8 cellular contexts compared by ENCODE assay signal in genomic region chr2:37326285-37326684, GRCh38. TPM values are rescaled to one million over a fixed set of nuclear protein-coding genes. Genes with fewer than 3 reads are reported as not detected.
DNase-seq lines count a peak whose midpoint lies in the region; ATAC-seq lines count a peak whose summit lies in the region.

No MANE protein-coding gene starts in this region.

- H3K27ac ChIP-seq in skin epidermis = peak overlapping the region in 12 of 21 experiments; percentile 4 to 95 (median 91)

- H3K27me3 Mint-ChIP-seq in activated T-helper 17 cell treated with anti-CD3 and anti-CD28 coated beads, Interleukin-2, amount 50 U/mL, for 72 hours = peaks cover 6% of the 10 kb centered on the region

- H3K4me3 Mint-ChIP-seq in activated T-helper 17 cell treated with anti-CD3 and anti-CD28 coated beads, Interleukin-2, amount 50 U/mL, for 72 hours = peak overlapping the region; percentile 50

- H3K27ac Mint-ChIP-seq in activated T-helper 17 cell treated with anti-CD3 and anti-CD28 coated beads, Interleukin-2, amount 50 U/mL, for 72 hours = no peak overlapping the region

- H3K4me3 ChIP-seq in skin epidermis = no peak overlapping the region

- peaks cover 22% of the 10 kb centered on the region for H3K4me1 Mint-ChIP-seq in activated T-helper 17 cell treated with anti-CD3 and anti-CD28 coated beads, Interleukin-2, amount 50 U/mL, for 72 hours

- intact Hi-C loops in left ventricle myocardium superior (cut with micrococcal nuclease) = no loop called here

- no peaks in the 10 kb centered on the region for H3K9me3 Mint-ChIP-seq in activated T-helper 17 cell treated with anti-CD3 and anti-CD28 coated beads, Interleukin-2, amount 50 U/mL, for 72 hours

- DNase-seq in HCEC 1CT (peak; percentile 84), left ventricle myocardium superior (no peak), NCI-H446 treated with DMSO at 0.1 percent for 48 hours (lab: John Stamatoyannopoulos, UW) (no peak), RPMI8226 (no peak)

- H3K36me3 Mint-ChIP-seq in activated T-helper 17 cell treated with anti-CD3 and anti-CD28 coated beads, Interleukin-2, amount 50 U/mL, for 72 hours (ENCODE audit: low read depth) = peaks cover 16% of the 10 kb centered on the region

- ATAC-seq in activated T-helper 17 cell treated with anti-CD3 and anti-CD28 coated beads, Interleukin-2, amount 50 U/mL, for 72 hours (replicated peaks) = no peak
- ATAC-seq in left ventricle myocardium superior (peak; percentile 52), GM19397 (IDR thresholded peaks at IDR 0.05; ENCODE audit: unreplicated experiment) (no peak), GM21737 (IDR thresholded peaks at IDR 0.05; ENCODE audit: unreplicated experiment) (no peak)

RNA-seq across cellular contexts. Expression of gene PRKD3, which starts 1.7 kb away (rescaled TPM):
- total RNA-seq in activated T-helper 17 cell treated with anti-CD3 and anti-CD28 coated beads, Interleukin-2, amount 50 U/mL, for 72 hours = 10 to 100 TPM; 28.2 to 35.6 TPM
- total RNA-seq in left ventricle myocardium superior = 12.8 TPM

RNA-seq across cellular contexts. Expression of gene QPCT, which starts 18.1 kb away (rescaled TPM):
- under 1 TPM; 0.53 to 0.71 TPM for total RNA-seq in activated T-helper 17 cell treated with anti-CD3 and anti-CD28 coated beads, Interleukin-2, amount 50 U/mL, for 72 hours
- total RNA-seq in left ventricle myocardium superior = 0.77 TPM
